ENCODE assay signal across 8 cellular contexts in the genomic region with DNA sequence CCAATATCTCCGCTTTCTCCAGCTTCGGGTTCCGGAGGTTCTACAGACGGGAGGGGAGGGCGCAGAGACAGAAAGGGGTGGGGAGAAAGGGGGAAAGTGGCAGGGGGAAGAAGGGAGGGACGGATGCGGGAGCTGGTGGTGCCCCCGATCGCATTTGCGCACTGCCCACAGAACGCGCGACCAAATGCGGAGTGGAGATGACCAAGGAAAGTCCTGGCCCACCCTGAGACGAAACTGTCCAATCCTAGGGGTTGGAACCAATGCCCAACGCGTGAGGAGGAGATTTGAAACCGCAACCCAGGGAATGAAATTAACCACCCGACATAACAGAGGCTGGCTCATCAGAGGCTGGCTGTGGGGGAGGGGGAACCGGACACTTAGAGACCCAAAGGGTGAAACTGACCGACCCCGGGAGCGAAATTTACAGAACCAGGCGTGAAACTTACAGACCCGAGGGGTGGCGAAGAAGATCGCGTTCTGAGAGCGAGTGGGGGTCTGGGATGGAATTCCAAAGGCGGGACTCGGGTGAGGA. TPM values are rescaled to one million over a fixed set of nuclear protein-coding genes. Genes with fewer than 3 reads are reported as not detected.
A peak's percentile ranks its signal among the peaks of the same experiment; 100 is the strongest.
DNase-seq lines count a peak whose midpoint lies in the region; ATAC-seq and TF ChIP-seq lines count a peak whose summit lies in the region.

No MANE protein-coding gene starts in this region.

- no peak for DNase-seq in CD4-positive, alpha-beta T cell
- peak; percentile 38 for DNase-seq in KBM-7
- DNase-seq in astrocyte of the cerebellum (ENCODE audit: low read depth) = no peak
- DNase-seq in right lobe of liver = no peak
- DNase-seq in type B pancreatic cell (ENCODE audit: extremely low spot score, unreplicated experiment) = no peak
- no peak for DNase-seq in amniotic stem cell (lab: John Stamatoyannopoulos, UW)
- no peak for DNase-seq in epidermal melanocyte (ENCODE audit: insufficient read length, low spot score)

- H3K27me3 Mint-ChIP-seq in CD4-positive, alpha-beta T cell = peaks cover 64% of the 10 kb centered on the region
- H3K27me3 Mint-ChIP-seq in type B pancreatic cell = peaks cover 85% of the 10 kb centered on the region

- H3K27me3 ChIP-seq in CD4-positive, alpha-beta T cell (ENCODE audit: control insufficient read depth, insufficient read depth, low read length) = peaks cover 28% of the 10 kb centered on the region
- H3K27me3 ChIP-seq in right lobe of liver = peaks cover 0 to 41% of the 10 kb centered on the region in 2 donors

- POLR2A ChIA-PET in CD4-positive, alpha-beta T cell (lab: Charles Lee) = interaction anchor here (1.0 to 9.8 kb wide), 12 partner anchors 12 to 436 kb away, joined by 3 to 161 read pairs (median 6); a partner anchor contains a TSS

- no peaks in the 10 kb centered on the region for H3K36me3 ChIP-seq in right lobe of liver

- H3K4me1 Mint-ChIP-seq in CD4-positive, alpha-beta T cell (ENCODE audit: low read depth) = peaks cover 85% of the 10 kb centered on the region
- peaks cover 59% of the 10 kb centered on the region for H3K4me1 Mint-ChIP-seq in type B pancreatic cell (ENCODE audit: unreplicated experiment)

- no peak overlapping the region for H3K27ac ChIP-seq in CD4-positive, alpha-beta T cell (ENCODE audit: low read depth, low read length)
- H3K27ac ChIP-seq in right lobe of liver = no peak overlapping the region

- no peak for TF ChIP-seq CTCF in CD4-positive, alpha-beta T cell (IDR thresholded peaks at IDR 0.05)
- no peak for TF ChIP-seq CTCF in astrocyte of the cerebellum (IDR thresholded peaks at IDR 0.05; ENCODE audit: low read depth, low read length, missing control alignments)
- TF ChIP-seq CTCF in right lobe of liver (IDR thresholded peaks at IDR 0.05) = no peak
- no peak for TF ChIP-seq CTCF in type B pancreatic cell (conservative IDR thresholded peaks at IDR 0.05)

- peaks cover 0 to 74% (median 20%) of the 10 kb centered on the region in 4 donors for H3K4me1 ChIP-seq in right lobe of liver

- no peaks in the 10 kb centered on the region for H3K9me3 ChIP-seq in CD4-positive, alpha-beta T cell (ENCODE audit: control insufficient read depth, low read length)
- H3K9me3 ChIP-seq in right lobe of liver = no peaks in the 10 kb centered on the region

- CTCF ChIA-PET in CD4-positive, alpha-beta T cell (lab: Charles Lee) = interaction anchor here (0.7 to 1.3 kb wide), 4 partner anchors 17 to 125 kb away, joined by 3 to 6 read pairs (median 3); a partner anchor contains a TSS

- intact Hi-C loops in CD4-positive, alpha-beta T cell (cut with DNase I, micrococcal nuclease) = loop anchor here (5.0 kb wide), 4 partner anchors 40 to 175 kb away; a partner anchor contains a TSS
- intact Hi-C loops in right lobe of liver (cut with DNase I) = no loop called here

- H3K4me3 Mint-ChIP-seq in CD4-positive, alpha-beta T cell = peak overlapping the region; percentile 91
- H3K4me3 Mint-ChIP-seq in type B pancreatic cell = peak overlapping the region; percentile 91

- peaks cover 65% of the 10 kb centered on the region for H3K36me3 Mint-ChIP-seq in CD4-positive, alpha-beta T cell (ENCODE audit: low read depth)
- H3K36me3 Mint-ChIP-seq in type B pancreatic cell = peaks cover 9% of the 10 kb centered on the region

- in situ Hi-C loops in KBM-7 (cut with MboI; ENCODE audit: low pct_unique_long_range_greater_than_20kb, low sequenced_read_pairs) (no loop called here), astrocyte of the cerebellum (cut with HindIII; ENCODE audit: low sequenced_read_pairs) (loop anchor here (25.0 kb wide), 1 partner anchor 190 kb away; a partner anchor contains a TSS)

- ATAC-seq in CD4-positive, alpha-beta T cell (ENCODE audit: poor library complexity) = no peak
- ATAC-seq in right lobe of liver (no peak), GM18505 (IDR thresholded peaks at IDR 0.05; ENCODE audit: unreplicated experiment) (no peak)

- peak overlapping the region; percentile 54 for H3K4me3 ChIP-seq in astrocyte of the cerebellum (ENCODE audit: low read depth, low read length)
- H3K4me3 ChIP-seq in right lobe of liver = peak overlapping the region; percentile 11 to 50 (median 30)

- WGBS in right lobe of liver (ENCODE audit: insufficient coverage, low coverage, low lambda C conversion rate, missing lambda C conversion rate) = under 1% methylated on average over 14 of the region's 31 CpGs

- peak overlapping the region; percentile 50 for H3K27ac Mint-ChIP-seq in CD4-positive, alpha-beta T cell
- H3K27ac Mint-ChIP-seq in type B pancreatic cell = no peak overlapping the region

- no peak for TF ChIP-seq POLR2A in right lobe of liver (IDR thresholded peaks at IDR 0.05)
- no peak for TF ChIP-seq POLR2A in GM18505 (IDR thresholded peaks at IDR 0.05; ENCODE audit: borderline replicate concordance, extremely low read depth, insufficient read depth, insufficient read length)

- peaks cover 2% of the 10 kb centered on the region for H3K9me3 Mint-ChIP-seq in CD4-positive, alpha-beta T cell
- H3K9me3 Mint-ChIP-seq in type B pancreatic cell = no peaks in the 10 kb centered on the region

RNA-seq across cellular contexts. Expression of a gene that starts 1.4 kb away (rescaled TPM):
- total RNA-seq in CD4-positive, alpha-beta T cell = under 1 TPM; 0.52 to 0.53 TPM
- not detected for total RNA-seq in right lobe of liver
- 0.46 TPM in 1 of 2 replicates, not detected in the other for total RNA-seq in type B pancreatic cell (ENCODE audit: low replicate concordance)

RNA-seq across cellular contexts. Expression of a gene that starts 4.1 kb away (rescaled TPM):
- total RNA-seq in CD4-positive, alpha-beta T cell = under 1 TPM; 0.81 to 0.91 TPM
- total RNA-seq in right lobe of liver (not detected), type B pancreatic cell (ENCODE audit: low replicate concordance) (0.14 TPM in 1 of 2 replicates, not detected in the other)

RNA-seq across cellular contexts. Expression of a gene that starts 29.7 kb away (rescaled TPM):
- 1,000 to 10,000 TPM; 1,723 to 1,794 TPM for total RNA-seq in CD4-positive, alpha-beta T cell
- total RNA-seq in right lobe of liver (100 to 1,000 TPM in 1 of 6 experiments, 10 to 100 TPM in 5; 25.7 to 118 (median 55.2) TPM), type B pancreatic cell (ENCODE audit: low replicate concordance) (31.0 and 33.2 TPM in 2 replicates)

RNA-seq across cellular contexts. Expression of a gene that starts 34.9 kb away (rescaled TPM):
- under 1 TPM in 1 of 2 experiments, not detected in 1; 0.41 TPM for total RNA-seq in CD4-positive, alpha-beta T cell
- total RNA-seq in right lobe of liver (not detected), type B pancreatic cell (ENCODE audit: low replicate concordance) (not detected in 2 replicates)

RNA-seq across cellular contexts. Expression of a gene that starts 40.3 kb away (rescaled TPM):
- total RNA-seq in CD4-positive, alpha-beta T cell = 100 to 1,000 TPM; 351 to 366 TPM
- 10 to 100 TPM in 4 of 6 experiments, 1 to 10 TPM in 2; 4.4 to 18.6 (median 13.2) TPM for total RNA-seq in right lobe of liver
- 44.7 and 46.3 TPM in 2 replicates for total RNA-seq in type B pancreatic cell (ENCODE audit: low replicate concordance)

Comparison
In these comparisons a context has a peak if more than half of its experiments do, and no peak if none do; other contexts are left out.
1. RNA of a gene that starts 29.7 kb away (total RNA-seq): 1,723 to 1,794 TPM in CD4-positive, alpha-beta T cell; 25.7 to 118 TPM in right lobe of liver and 31.0 to 33.2 TPM in type B pancreatic cell; every median in the first group is over 10 times any median in the second.
2. intact Hi-C loops: an anchor here in CD4-positive, alpha-beta T cell (5.0 kb wide); none called in right lobe of liver.